24 cellular contexts compared by ENCODE assay signal in the genomic region with DNA sequence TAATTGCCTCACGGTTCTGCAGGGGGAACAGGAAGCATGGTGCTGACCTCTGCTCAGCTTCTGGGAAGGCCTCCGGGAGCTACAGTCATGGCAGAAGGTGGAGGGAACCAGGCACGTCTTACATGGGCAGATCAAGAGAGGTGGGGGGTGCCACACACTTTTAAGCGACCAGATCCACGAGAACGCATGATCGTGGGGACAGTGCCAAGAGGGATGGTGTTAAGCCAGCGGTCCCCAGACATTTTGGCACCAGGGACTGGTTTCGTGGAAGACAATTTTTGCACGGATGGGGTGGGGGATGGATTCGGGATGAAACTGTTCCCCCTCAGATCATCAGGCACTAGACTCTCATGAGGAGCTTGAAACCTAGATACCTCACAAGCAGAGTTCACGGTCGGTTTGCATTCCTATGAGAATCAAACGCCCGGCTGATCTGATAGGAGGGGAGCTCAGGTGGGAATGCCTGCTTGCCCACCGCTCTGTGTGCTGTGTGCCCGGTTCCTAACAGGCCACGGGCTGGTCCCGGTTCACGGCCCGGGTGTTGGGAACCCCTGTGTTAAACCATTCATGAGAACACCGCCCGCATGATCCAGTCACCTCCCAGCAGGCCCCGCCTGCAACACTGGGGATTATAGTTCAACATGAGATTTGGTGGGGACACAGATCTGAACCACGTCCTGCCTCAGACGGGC.
"Had no signal": no experiment of that assay in that cellular context is flagged by ENCODE, and none has a peak within 500 bp of the region (broad histone marks: within the 10 kb centered on the region; RNA-seq: fewer than 3 reads in every experiment).

No MANE protein-coding gene starts in this region.

- H3K36me3 ChIP-seq: adrenal gland, ascending aorta, breast epithelium, colonic mucosa, gastroesophageal sphincter, right lobe of liver had no signal

- H3K4me1 Mint-ChIP-seq: activated CD4-positive, alpha-beta T cell treated with anti-CD3 and anti-CD28 coated beads for 36 hours; natural killer cell had no signal

- H3K36me3 Mint-ChIP-seq: activated naive CD8-positive, alpha-beta T cell; natural killer cell had no signal

- ATAC-seq: activated CD4-positive, alpha-beta T cell treated with anti-CD3 and anti-CD28 coated beads for 36 hours; natural killer cell; right lobe of liver; T-helper 17 cell had no signal

- H3K9me3 Mint-ChIP-seq: activated B cell treated with CpG ODN at 0.5 μM for 24 hours; activated T-cell treated with anti-CD3 and anti-CD28 coated beads, Interleukin-2, amount 50 U/mL, for 24 hours; activated T-helper 2 cell treated with anti-CD3 and anti-CD28 coated beads, Interferon-gamma antibody, Interleukin-2, Interleukin-4, amounts not matched to agents 10 μg/mL and 5 μg/mL and 100 μg/mL, durations not matched to agents 14 hours and 24 hours and 36 hours; natural killer cell had no signal

- H3K4me3 ChIP-seq: adrenal gland, ascending aorta, breast epithelium, colonic mucosa, gastroesophageal sphincter, right lobe of liver, skin epidermis had no signal

- H3K4me3 Mint-ChIP-seq: activated B cell treated with CpG ODN at 0.5 μM for 24 hours; activated CD4-positive, alpha-beta T cell treated with anti-CD3 and anti-CD28 coated beads for 36 hours; activated naive CD8-positive, alpha-beta T cell; activated T-cell treated with anti-CD3 and anti-CD28 coated beads, Interleukin-2, amount 50 U/mL, for 24 hours; endodermal cell; natural killer cell; T-helper 17 cell had no signal

- H3K27me3 ChIP-seq: adrenal gland, ascending aorta, breast epithelium, colonic mucosa, gastroesophageal sphincter, right lobe of liver had no signal

- H3K4me1 ChIP-seq: adrenal gland, ascending aorta, breast epithelium, colonic mucosa, right lobe of liver had no signal

- H3K9me3 ChIP-seq: adrenal gland, ascending aorta, breast epithelium, colonic mucosa, gastroesophageal sphincter, right lobe of liver had no signal

- H3K27ac ChIP-seq: adrenal gland, ascending aorta, colonic mucosa, epithelial cell of prostate, right lobe of liver had no signal

- H3K27ac Mint-ChIP-seq: activated B cell treated with CpG ODN at 0.5 μM for 24 hours; activated CD4-positive, alpha-beta T cell treated with anti-CD3 and anti-CD28 coated beads for 36 hours; activated naive CD8-positive, alpha-beta T cell; activated T-cell treated with anti-CD3 and anti-CD28 coated beads, Interleukin-2, amount 50 U/mL, for 24 hours; activated T-helper 2 cell treated with anti-CD3 and anti-CD28 coated beads, Interferon-gamma antibody, Interleukin-2, Interleukin-4, amounts not matched to agents 10 μg/mL and 5 μg/mL and 100 μg/mL, durations not matched to agents 14 hours and 24 hours and 36 hours; endodermal cell; natural killer cell; T-helper 17 cell had no signal

- DNase-seq: activated B cell treated with CpG ODN at 0.5 μM for 24 hours; activated CD4-positive, alpha-beta T cell treated with anti-CD3 and anti-CD28 coated beads for 36 hours; activated CD4-positive, alpha-beta T cell treated with anti-CD3 and anti-CD28 coated beads, Interleukin-2, amount 50 U/mL, for 4 hours; activated CD8-positive, alpha-beta memory T cell treated with anti-CD3 and anti-CD28 coated beads for 24 hours; activated CD8-positive, alpha-beta memory T cell treated with anti-CD3 and anti-CD28 coated beads, Interleukin-2, amount 50 U/mL, for 4 hours; activated naive CD4-positive, alpha-beta T cell; activated T-cell treated with anti-CD3 and anti-CD28 coated beads, Interleukin-2, amount 50 U/mL, for 24 hours; adrenal gland; colonic mucosa; endodermal cell; head of caudate nucleus; midbrain; natural killer cell; stimulated activated CD8-positive, alpha-beta memory T cell treated with anti-CD3 and anti-CD28 coated beads, Interleukin-4, amount 100 ng/mL, for 48 hours; stimulated activated naive CD4-positive, alpha-beta T cell; T-helper 17 cell had no signal
